Comparison of ENCODE assay signal across 26 cellular contexts in genomic region chr10:72176701-72177100, GRCh38.
"Had no signal": no experiment of that assay in that cellular context is flagged by ENCODE, and none has a peak within 500 bp of the region (broad histone marks: within the 10 kb centered on the region; RNA-seq: fewer than 3 reads in every experiment).

No MANE protein-coding gene starts in this region.

- H3K27ac ChIP-seq: colonic mucosa, gastrocnemius medialis, neutrophil, skin epidermis, thoracic aorta, vagina had no signal

- H3K36me3 ChIP-seq: colonic mucosa, gastrocnemius medialis, thoracic aorta had no signal

- H3K4me3 ChIP-seq: colonic mucosa, gastrocnemius medialis, skin epidermis, thoracic aorta, vagina had no signal

- H3K27me3 Mint-ChIP-seq: activated CD4-positive, alpha-beta memory T cell treated with anti-CD3 and anti-CD28 coated beads, Interleukin-2, amount 10 ng/mL, durations not matched to agents 7 days and 5 days; activated CD4-positive, alpha-beta T cell treated with anti-CD3 and anti-CD28 coated beads, Interleukin-2, amount 10 ng/mL, durations not matched to agents 7 days and 5 days; stimulated activated naive CD8-positive, alpha-beta T cell treated with anti-CD3 and anti-CD28 coated beads, Interleukin-15, Interleukin-2, amounts not matched to agents 100 ng/mL and 50 ng/mL, for 24 hours had no signal

- DNase-seq: activated CD4-positive, alpha-beta memory T cell treated with anti-CD3 and anti-CD28 coated beads, Interleukin-2, amount 10 ng/mL, durations not matched to agents 7 days and 5 days; activated CD4-positive, alpha-beta T cell treated with anti-CD3 and anti-CD28 coated beads, Interleukin-2, amount 10 ng/mL, durations not matched to agents 7 days and 5 days; activated CD4-positive, CD25-positive, alpha-beta regulatory T cell treated with anti-CD3 and anti-CD28 coated beads, Interleukin-2, amount 50 U/mL, for 72 hours; activated naive CD4-positive, alpha-beta T cell; activated T-cell treated with anti-CD3 and anti-CD28 coated beads, Interleukin-2, amount 50 U/mL, for 48 hours; cerebellar nuclear complex; colonic mucosa; effector CD8-positive, alpha-beta T cell; erythroblast; gastrocnemius medialis; glutamatergic neuron; hippocampal formation; left colon; nephron progenitor cell; stimulated activated CD4-positive, alpha-beta T cell treated with anti-CD3 and anti-CD28 coated beads, Interleukin-4, amount 100 ng/mL, for 24 hours; T-helper 2 cell; trophoblast cell had no signal

- H3K4me3 Mint-ChIP-seq: activated CD4-positive, alpha-beta memory T cell treated with anti-CD3 and anti-CD28 coated beads, Interleukin-2, amount 10 ng/mL, durations not matched to agents 7 days and 5 days; activated CD4-positive, alpha-beta T cell treated with anti-CD3 and anti-CD28 coated beads, Interleukin-2, amount 10 ng/mL, durations not matched to agents 7 days and 5 days; nephron progenitor cell; stimulated activated effector memory CD8-positive, alpha-beta T cell treated with anti-CD3 and anti-CD28 coated beads, Interleukin-12 subunit alpha, Interleukin-12 subunit beta, amount 100 ng/mL, for 72 hours; stimulated activated naive CD8-positive, alpha-beta T cell treated with anti-CD3 and anti-CD28 coated beads, Interleukin-15, Interleukin-2, amounts not matched to agents 100 ng/mL and 50 ng/mL, for 24 hours had no signal

- H3K27ac Mint-ChIP-seq: activated CD4-positive, alpha-beta memory T cell treated with anti-CD3 and anti-CD28 coated beads, Interleukin-2, amount 10 ng/mL, durations not matched to agents 7 days and 5 days; activated CD4-positive, alpha-beta T cell treated with anti-CD3 and anti-CD28 coated beads, Interleukin-2, amount 10 ng/mL, durations not matched to agents 7 days and 5 days; activated naive CD4-positive, alpha-beta T cell treated with anti-CD3 and anti-CD28 coated beads, Interleukin-2, amount 50 U/mL, for 72 hours; activated T-helper 2 cell treated with anti-CD3 and anti-CD28 coated beads, Interferon-gamma antibody, Interleukin-2, Interleukin-4, amounts not matched to agents 10 μg/mL and 5 μg/mL and 100 μg/mL, durations not matched to agents 14 hours and 24 hours and 36 hours; nephron progenitor cell; stimulated activated effector memory CD8-positive, alpha-beta T cell treated with anti-CD3 and anti-CD28 coated beads, Interleukin-12 subunit alpha, Interleukin-12 subunit beta, amount 100 ng/mL, for 72 hours; stimulated activated naive CD8-positive, alpha-beta T cell treated with anti-CD3 and anti-CD28 coated beads, Interleukin-15, Interleukin-2, amounts not matched to agents 100 ng/mL and 50 ng/mL, for 24 hours had no signal

- H3K27me3 ChIP-seq: colonic mucosa, gastrocnemius medialis, neutrophil, vagina had no signal

- H3K9me3 ChIP-seq: colonic mucosa, gastrocnemius medialis, neutrophil, thoracic aorta, vagina had no signal

- H3K9me3 Mint-ChIP-seq: activated CD4-positive, alpha-beta memory T cell treated with anti-CD3 and anti-CD28 coated beads, Interleukin-2, amount 10 ng/mL, durations not matched to agents 7 days and 5 days; activated CD4-positive, alpha-beta T cell treated with anti-CD3 and anti-CD28 coated beads, Interleukin-2, amount 10 ng/mL, durations not matched to agents 7 days and 5 days; activated naive CD4-positive, alpha-beta T cell treated with anti-CD3 and anti-CD28 coated beads, Interleukin-2, amount 50 U/mL, for 72 hours; activated T-helper 2 cell treated with anti-CD3 and anti-CD28 coated beads, Interferon-gamma antibody, Interleukin-2, Interleukin-4, amounts not matched to agents 10 μg/mL and 5 μg/mL and 100 μg/mL, durations not matched to agents 14 hours and 24 hours and 36 hours; stimulated activated effector memory CD8-positive, alpha-beta T cell treated with anti-CD3 and anti-CD28 coated beads, Interleukin-12 subunit alpha, Interleukin-12 subunit beta, amount 100 ng/mL, for 72 hours; stimulated activated naive CD8-positive, alpha-beta T cell treated with anti-CD3 and anti-CD28 coated beads, Interleukin-15, Interleukin-2, amounts not matched to agents 100 ng/mL and 50 ng/mL, for 24 hours had no signal

- H3K4me1 ChIP-seq: colonic mucosa had no signal

- ATAC-seq: activated naive CD4-positive, alpha-beta T cell treated with anti-CD3 and anti-CD28 coated beads, Interleukin-2, amount 50 U/mL, for 72 hours; gastrocnemius medialis; left colon; sciatic nerve; stimulated activated effector memory CD8-positive, alpha-beta T cell treated with anti-CD3 and anti-CD28 coated beads, Interleukin-12 subunit alpha, Interleukin-12 subunit beta, amount 100 ng/mL, for 72 hours had no signal
